ENCODE assay signal across 1 cellular context in the genomic region with DNA sequence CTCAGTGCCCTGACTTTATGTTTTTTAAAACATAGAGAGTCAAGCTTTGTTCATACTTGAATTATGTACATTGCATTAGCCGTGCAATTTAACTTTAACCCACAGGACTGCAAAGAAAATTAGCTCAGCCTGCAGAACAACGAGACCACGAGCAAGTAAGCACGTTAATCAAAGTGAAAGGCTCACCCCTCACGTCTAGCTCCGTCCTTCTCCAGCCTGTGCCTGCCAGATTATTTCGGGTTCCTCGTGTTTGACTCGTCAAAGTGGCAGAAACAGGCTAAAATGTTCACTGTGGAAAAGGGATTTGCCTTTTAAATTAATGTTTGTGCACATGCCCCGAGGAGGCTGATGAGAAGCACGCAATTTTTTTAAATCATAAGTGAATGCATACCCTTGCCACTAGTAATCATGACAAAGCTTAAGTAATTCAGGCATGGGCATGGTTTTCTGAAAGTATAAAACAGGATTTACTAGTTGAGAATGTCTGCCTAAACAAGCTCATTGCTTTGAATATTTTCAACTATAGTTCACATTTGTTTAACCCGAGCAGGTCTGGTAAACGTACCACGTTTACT.
TF ChIP-seq lines count a peak whose summit lies in the region.

No MANE protein-coding gene starts in this region.

TF ChIP-seq in HepG2, 621 proteins besides CTCF, POLR2A, EP300 and RAD21 (continued from another document):
- no peak for TF ChIP-seq THAP11 (CRISPR knock-in tag; IDR thresholded peaks at IDR 0.05)
- no peak for TF ChIP-seq RFX1 (IDR thresholded peaks at IDR 0.05)
- no peak for TF ChIP-seq SATB2 (CRISPR knock-in tag; IDR thresholded peaks at IDR 0.05)
